ENCODE assay signal across 8 cellular contexts in genomic region chr6:110357298-110357695, GRCh38. TPM values are rescaled to one million over a fixed set of nuclear protein-coding genes. Genes with fewer than 3 reads are reported as not detected.
DNase-seq lines count a peak whose midpoint lies in the region; ATAC-seq and TF ChIP-seq lines count a peak whose summit lies in the region.

No MANE protein-coding gene starts in this region.

- no peaks in the 10 kb centered on the region for H3K4me1 ChIP-seq in breast epithelium
- H3K4me1 ChIP-seq in mucosa of stomach (ENCODE audit: control insufficient read depth, insufficient read depth, low read length) = no peaks in the 10 kb centered on the region
- peaks cover under 1 to 9% of the 10 kb centered on the region in 2 donors for H3K4me1 ChIP-seq in uterus

- DNase-seq in breast epithelium (ENCODE audit: low spot score in 2 of 2) (no peak), MCF 10A (ENCODE audit: unreplicated experiment) (no peak), dorsolateral prefrontal cortex (peak in 1 of 10 donors; percentile 35), uterus (peak; percentile 45 to 47), NCI-H510A treated with DMSO at 0.1 percent for 48 hours (lab: John Stamatoyannopoulos, UW) (no peak)
- DNase-seq in activated CD4-positive, alpha-beta T cell treated with anti-CD3 and anti-CD28 coated beads, Interleukin-2, amount 50 U/mL, for 48 hours = no peak

- BruUV-seq in MCF 10A (replicated peaks; lab: Mats Ljungman, UMichigan) = no TSS peak

- H3K27me3 ChIP-seq in breast epithelium = peaks cover 0 to 8% of the 10 kb centered on the region in 2 donors
- peaks cover 0 to 11% (median 0%) of the 10 kb centered on the region in 45 donors for H3K27me3 ChIP-seq in dorsolateral prefrontal cortex
- peaks cover 39% of the 10 kb centered on the region for H3K27me3 ChIP-seq in mucosa of stomach (ENCODE audit: control insufficient read depth, insufficient read depth, low read length)
- no peaks in the 10 kb centered on the region for H3K27me3 ChIP-seq in uterus

- no peak for ATAC-seq in GM19452 (IDR thresholded peaks at IDR 0.05; ENCODE audit: unreplicated experiment)

- no peaks in the 10 kb centered on the region for H3K9me3 Mint-ChIP-seq in MCF 10A (ENCODE audit: unreplicated experiment)

- CTCF ChIA-PET in MCF 10A (lab: Yijun Ruan, JAX) = no interaction called here

- POLR2A ChIA-PET in MCF 10A (lab: Yijun Ruan, JAX) = no interaction called here

- H3K9me3 ChIP-seq in breast epithelium (no peaks in the 10 kb centered on the region), mucosa of stomach (ENCODE audit: control insufficient read depth, low read length) (no peaks in the 10 kb centered on the region), uterus (no peaks in the 10 kb centered on the region)

- intact Hi-C loops in breast epithelium (cut with DNase I; ENCODE audit: low total_unique reads) (no loop called here), MCF 10A (cut with micrococcal nuclease) (no loop called here), dorsolateral prefrontal cortex (cut with DNase I) (loop anchor here in 1 of 2 donors (5.0 kb wide), 1 partner anchor 35 kb away; no protein-coding TSS in a partner anchor), uterus (cut with DNase I; ENCODE audit: low total_unique reads) (no loop called here)

- TF ChIP-seq POLR2A in breast epithelium (IDR thresholded peaks at IDR 0.05) = no peak
- TF ChIP-seq POLR2A in uterus (IDR thresholded peaks at IDR 0.05) = peak in 1 of 2 donors; percentile 3

- H3K4me3 ChIP-seq in breast epithelium (peak overlapping the region; percentile 53 to 73 (median 54)), dorsolateral prefrontal cortex (peak overlapping the region; percentile 17 to 75 (median 59)), mucosa of stomach (ENCODE audit: low read length) (no peak overlapping the region), uterus (peak overlapping the region; percentile 45 to 55)

- H3K27me3 Mint-ChIP-seq in MCF 10A (ENCODE audit: insufficient read depth, unreplicated experiment) = peaks cover 46% of the 10 kb centered on the region

- H3K27ac ChIP-seq in breast epithelium (peak overlapping the region; percentile 65 to 92), dorsolateral prefrontal cortex (peak overlapping the region in 58 of 59 donors; percentile 17 to 98 (median 90)), uterus (peak overlapping the region; percentile 97 to 98)

- H3K4me3 Mint-ChIP-seq in MCF 10A (ENCODE audit: unreplicated experiment) = no peak overlapping the region

- H3K4me1 Mint-ChIP-seq in MCF 10A (ENCODE audit: insufficient read depth, unreplicated experiment) = no peaks in the 10 kb centered on the region

- TF ChIP-seq CTCF in breast epithelium (IDR thresholded peaks at IDR 0.05) (no peak), MCF 10A (IDR thresholded peaks at IDR 0.05; ENCODE audit: unreplicated experiment) (no peak), dorsolateral prefrontal cortex (IDR thresholded peaks at IDR 0.05 in 54 of 56, conservative IDR thresholded peaks at IDR 0.05 in 2 of 56; ENCODE audit: low read depth in 1 of 56, partially characterized antibody in 56 of 56) (no peak), uterus (IDR thresholded peaks at IDR 0.05) (no peak)

- no peaks in the 10 kb centered on the region for H3K36me3 Mint-ChIP-seq in MCF 10A (ENCODE audit: insufficient read depth, unreplicated experiment)

- H3K36me3 ChIP-seq in breast epithelium (no peaks in the 10 kb centered on the region), mucosa of stomach (ENCODE audit: control insufficient read depth, insufficient read depth, low read length) (no peaks in the 10 kb centered on the region), uterus (no peaks in the 10 kb centered on the region)

- H3K9ac ChIP-seq in mucosa of stomach (ENCODE audit: low read length) = peak overlapping the region; percentile 56

- H3K27ac Mint-ChIP-seq in MCF 10A (ENCODE audit: low read depth, unreplicated experiment) = no peak overlapping the region

RNA-seq across cellular contexts. Expression of gene METTL24, which starts 0.9 kb away (rescaled TPM):
- total RNA-seq in breast epithelium (1 to 10 TPM in 2 of 3 donors, under 1 TPM in 1; 0.96 to 6.6 (median 3.4) TPM), MCF 10A (2022) (not detected in 2 replicates), dorsolateral prefrontal cortex (10 to 100 TPM in 1 of 120 experiments, 1 to 10 TPM in 119; 2.2 to 10.3 (median 4.6) TPM), uterus (10 to 100 TPM in 3 of 4 donors, not detected in 1; 18.0 to 47.2 (median 30.7) TPM)

RNA-seq across cellular contexts. Expression of gene DDO, which starts 58.1 kb away (rescaled TPM):
- total RNA-seq in breast epithelium (1 to 10 TPM; 1.6 to 4.7 (median 2.0) TPM), MCF 10A (2022) (not detected in 2 replicates), dorsolateral prefrontal cortex (1 to 10 TPM; 1.2 to 8.6 (median 3.6) TPM), uterus (1 to 10 TPM in 1 of 4 donors, under 1 TPM in 2, not detected in 1; 0.88 to 3.3 (median 0.97) TPM)

Comparison
In these comparisons a context has a peak if more than half of its experiments do, and no peak if none do; other contexts are left out.
1. DNase-seq: peak in uterus (2 of 2); none in breast epithelium (0 of 2), MCF 10A (single experiment), activated CD4-positive, alpha-beta T cell treated with anti-CD3 and anti-CD28 coated beads, Interleukin-2, amount 50 U/mL, for 48 hours (0 of 2) and NCI-H510A treated with DMSO at 0.1 percent for 48 hours (single experiment).
2. Peak in every context shown above with its lines, with median percentiles within 50 percentile points of each other: H3K27ac ChIP-seq.